In genomic region chr5:124724357-124725039, GRCh38 we compare ENCODE assay signal across 15 cellular contexts. TPM values are rescaled to one million over a fixed set of nuclear protein-coding genes. Genes with fewer than 3 reads are reported as not detected.
DNase-seq lines count a peak whose midpoint lies in the region; ATAC-seq and TF ChIP-seq lines count a peak whose summit lies in the region.
"Had no signal": no experiment of that assay in that cellular context is flagged by ENCODE, and none has a peak within 500 bp of the region (broad histone marks: within the 10 kb centered on the region; RNA-seq: fewer than 3 reads in every experiment).

No MANE protein-coding gene starts in this region.

- H3K4me1 Mint-ChIP-seq in natural killer cell treated with Interleukin-12 subunit alpha and Interleukin-12 subunit beta and Interleukin-15 and Interleukin-18, amount 100 ng/mL, for 72 hours (ENCODE audit: low read depth in 2 of 2) = no peaks in the 10 kb centered on the region

- CTCF ChIA-PET in OCI-LY7 (lab: Charles Lee; ENCODE audit: unreplicated experiment) = interaction anchor here (0.8 to 1.5 kb wide), 5 partner anchors 11 to 76 kb away, joined by 3 read pairs; no protein-coding TSS in a partner anchor

- intact Hi-C loops in OCI-LY7 (cut with micrococcal nuclease; ENCODE audit: unreplicated experiment) = no loop called here

- peak overlapping the region; percentile 54; the same call in 1 of the 2 replicates for H2AFZ ChIP-seq in OCI-LY7 (ENCODE audit: low read length)

- no peak for TF ChIP-seq CTCF in OCI-LY7 (conservative IDR thresholded peaks at IDR 0.05; ENCODE audit: low read length)

- H3K9me2 ChIP-seq in OCI-LY7 (ENCODE audit: insufficient read depth, low read length) = no peaks in the 10 kb centered on the region

- peaks cover 5% of the 10 kb centered on the region for H3K9me3 Mint-ChIP-seq in natural killer cell treated with Interleukin-12 subunit alpha and Interleukin-12 subunit beta and Interleukin-15 and Interleukin-18, amount 100 ng/mL, for 72 hours

- BruUV-seq in OCI-LY7 (replicated peaks; lab: Mats Ljungman, UMichigan) = TSS peak; percentile 71

- DNase-seq in DMS53 (lab: John Stamatoyannopoulos, UW) = peak; percentile 58
- no peak for DNase-seq in OCI-LY7 (ENCODE audit: low spot score)
- no peak for DNase-seq in natural killer cell treated with Interleukin-12 subunit alpha and Interleukin-12 subunit beta and Interleukin-15 and Interleukin-18, amount 100 ng/mL, for 72 hours (ENCODE audit: low spot score)
- DNase-seq in SJCRH30 = no peak
- no peak for DNase-seq in stimulated activated CD8-positive, alpha-beta memory T cell treated with anti-CD3 and anti-CD28 coated beads, Interleukin-4, amount 100 ng/mL, for 48 hours
- DNase-seq: ACHN; anterior cingulate cortex; effector memory CD4-positive, alpha-beta T cell; NCI-H187; ovary; stimulated activated naive CD8-positive, alpha-beta T cell treated with anti-CD3 and anti-CD28 coated beads, Interleukin-15, Interleukin-2, amounts not matched to agents 100 U/mL and 50 U/mL, for 24 hours had no signal

- peaks cover 97% of the 10 kb centered on the region for H3K79me2 ChIP-seq in OCI-LY7 (ENCODE audit: insufficient read depth, low read depth, low read length)

- H3K27me3 ChIP-seq in SJCRH30 = no peaks in the 10 kb centered on the region
- H3K27me3 ChIP-seq: ovary had no signal

- no peak overlapping the region for H3K27ac Mint-ChIP-seq in natural killer cell treated with Interleukin-12 subunit alpha and Interleukin-12 subunit beta and Interleukin-15 and Interleukin-18, amount 100 ng/mL, for 72 hours

- no peaks in the 10 kb centered on the region for H3K36me3 ChIP-seq in OCI-LY7 (ENCODE audit: insufficient read depth, low read length)
- H3K36me3 ChIP-seq in SJCRH30 = no peaks in the 10 kb centered on the region
- H3K36me3 ChIP-seq: ovary had no signal

- no peaks in the 10 kb centered on the region for H3K9me3 ChIP-seq in OCI-LY7 (ENCODE audit: low read length)
- no peaks in the 10 kb centered on the region for H3K9me3 ChIP-seq in SJCRH30 (replicated peaks)
- H3K9me3 ChIP-seq: ovary had no signal

- H3K4me1 ChIP-seq in OCI-LY7 (ENCODE audit: insufficient read depth, low read length, poor library complexity, severe bottlenecking) = peaks cover 86% of the 10 kb centered on the region
- peaks cover 12% of the 10 kb centered on the region for H3K4me1 ChIP-seq in SJCRH30

- POLR2A ChIA-PET in OCI-LY7 (lab: Charles Lee) = interaction anchor here (0.5 to 2.7 kb wide), 19 partner anchors 9 to 714 kb away, joined by 3 to 12 read pairs (median 5); partner anchors contain the start of gene ZNF608

- H3K27ac ChIP-seq in OCI-LY7 (ENCODE audit: low read depth, low read length, poor library complexity, severe bottlenecking) (peak overlapping the region; percentile 65), SJCRH30 (no peak overlapping the region)
- H3K27ac ChIP-seq: ovary had no signal

- no peaks in the 10 kb centered on the region for H3K36me3 Mint-ChIP-seq in natural killer cell treated with Interleukin-12 subunit alpha and Interleukin-12 subunit beta and Interleukin-15 and Interleukin-18, amount 100 ng/mL, for 72 hours

- H4K20me1 ChIP-seq in OCI-LY7 (ENCODE audit: insufficient read depth, low read length) = no peaks in the 10 kb centered on the region

- H3K4me3 ChIP-seq in OCI-LY7 (ENCODE audit: low read depth, low read length, poor library complexity, severe bottlenecking) = peak overlapping the region; percentile 71
- H3K4me3 ChIP-seq in SJCRH30 = no peak overlapping the region
- H3K4me3 ChIP-seq: ovary had no signal

- H3K27me3 Mint-ChIP-seq in natural killer cell treated with Interleukin-12 subunit alpha and Interleukin-12 subunit beta and Interleukin-15 and Interleukin-18, amount 100 ng/mL, for 72 hours = peaks cover 25% of the 10 kb centered on the region in 2 donors

- H3K4me3 Mint-ChIP-seq in natural killer cell treated with Interleukin-12 subunit alpha and Interleukin-12 subunit beta and Interleukin-15 and Interleukin-18, amount 100 ng/mL, for 72 hours = no peak overlapping the region

- ATAC-seq in GM19351 (IDR thresholded peaks at IDR 0.05; ENCODE audit: unreplicated experiment) = peak; percentile 40
- ATAC-seq in HG02840 (IDR thresholded peaks at IDR 0.05; ENCODE audit: low FRiP score, unreplicated experiment) = peak; percentile 29
- ATAC-seq in natural killer cell treated with Interleukin-12 subunit alpha and Interleukin-12 subunit beta and Interleukin-15 and Interleukin-18, amount 100 ng/mL, for 72 hours = no peak
- ATAC-seq in GM19467 (IDR thresholded peaks at IDR 0.05; ENCODE audit: unreplicated experiment) = no peak
- ATAC-seq: left lobe of liver; stimulated activated naive CD8-positive, alpha-beta T cell treated with anti-CD3 and anti-CD28 coated beads, Interleukin-15, Interleukin-2, amounts not matched to agents 100 U/mL and 50 U/mL, for 24 hours had no signal

- peak overlapping the region; percentile 70 for H3K4me2 ChIP-seq in OCI-LY7 (ENCODE audit: low read length)

RNA-seq across cellular contexts. Expression of gene ZNF608, which starts 21.9 kb away (rescaled TPM):
- total RNA-seq in OCI-LY7 (2014; rRNA removed; shearing (Covaris generic)) = 22.6 and 25.7 TPM in 2 replicates
- total RNA-seq in OCI-LY7 (2022) = 58.8 and 61.4 TPM in 2 replicates
- under 1 TPM; 0.47 to 0.59 TPM for total RNA-seq in natural killer cell treated with Interleukin-12 subunit alpha and Interleukin-12 subunit beta and Interleukin-15 and Interleukin-18, amount 100 ng/mL, for 72 hours
- total RNA-seq in SJCRH30 (2014; rRNA removed; shearing (Covaris generic)) = 10.9 and 12.6 TPM in 2 replicates

Comparison
In these comparisons a context has a peak if more than half of its experiments do, and no peak if none do; other contexts are left out.
1. ATAC-seq: peak in GM19351 (single experiment) and HG02840 (single experiment); none in natural killer cell treated with Interleukin-12 subunit alpha and Interleukin-12 subunit beta and Interleukin-15 and Interleukin-18, amount 100 ng/mL, for 72 hours (0 of 2) and GM19467 (single experiment).